22 cellular contexts compared by ENCODE assay signal in the genomic region with DNA sequence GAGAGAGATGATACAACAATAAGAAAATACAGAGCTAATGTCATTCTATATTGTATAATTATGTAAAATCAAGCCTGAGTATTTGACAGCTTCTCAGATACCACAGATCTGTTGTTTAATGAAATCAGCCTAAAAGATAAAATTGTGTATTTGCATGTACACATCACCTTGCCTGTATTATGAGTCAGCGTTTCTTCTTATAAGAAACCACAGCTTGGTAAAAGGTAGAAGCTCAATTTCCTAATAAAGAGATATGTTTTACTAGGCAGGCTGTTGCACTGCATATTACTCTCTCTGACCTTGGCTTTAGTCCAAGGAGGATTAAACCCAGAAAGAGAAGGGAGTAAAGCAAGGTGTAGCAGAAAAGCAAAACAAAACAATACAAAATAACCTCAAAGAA.
DNase-seq lines count a peak whose midpoint lies in the region; ATAC-seq, FAIRE-seq and TF ChIP-seq lines count a peak whose summit lies in the region.
"Had no signal": no experiment of that assay in that cellular context is flagged by ENCODE, and none has a peak within 500 bp of the region (broad histone marks: within the 10 kb centered on the region; RNA-seq: fewer than 3 reads in every experiment).

No MANE protein-coding gene starts in this region.

- H3K4me2 ChIP-seq in HepG2 (ENCODE audit: low read depth, low read length) (no peak overlapping the region), neuronal stem cell (ENCODE audit: insufficient read depth, low read length, poor library complexity, severe bottlenecking) (no peak overlapping the region)
- H3K4me2 ChIP-seq: KMS-11 had no signal

- H3K36me3 ChIP-seq in HepG2 (replicated peaks in 1 of 2; ENCODE audit: control insufficient read depth in 1 of 2, insufficient read depth in 2 of 2, low read length in 2 of 2) = no peaks in the 10 kb centered on the region
- no peaks in the 10 kb centered on the region for H3K36me3 ChIP-seq in right lobe of liver
- H3K36me3 ChIP-seq in small intestine (ENCODE audit: control insufficient read depth in 2 of 2, insufficient read depth in 2 of 2, low read length in 2 of 2) = no peaks in the 10 kb centered on the region
- no peaks in the 10 kb centered on the region for H3K36me3 ChIP-seq in neuronal stem cell (replicated peaks in 1 of 2; ENCODE audit: control insufficient read depth in 2 of 2, insufficient read depth in 2 of 2, low read length in 2 of 2)

- H2BK15ac ChIP-seq in neuronal stem cell (ENCODE audit: low read length) = no peak overlapping the region

- H3K27me3 ChIP-seq in HepG2 (ENCODE audit: control insufficient read depth in 1 of 2, insufficient read depth in 2 of 2, low read length in 2 of 2) (no peaks in the 10 kb centered on the region), right lobe of liver (no peaks in the 10 kb centered on the region), small intestine (ENCODE audit: control insufficient read depth in 2 of 2, insufficient read depth in 2 of 2, low read length in 2 of 2) (no peaks in the 10 kb centered on the region), neuronal stem cell (ENCODE audit: control insufficient read depth in 3 of 3, insufficient read depth in 3 of 3, low read depth in 1 of 3, low read length in 3 of 3) (no peaks in the 10 kb centered on the region)

- H3K4me1 ChIP-seq in HepG2 (ENCODE audit: insufficient read depth, low read length) = peaks cover 37% of the 10 kb centered on the region
- H3K4me1 ChIP-seq in right lobe of liver = peaks cover 0 to 34% (median 7%) of the 10 kb centered on the region in 4 donors
- peaks cover 0 to 2% of the 10 kb centered on the region in 2 donors for H3K4me1 ChIP-seq in small intestine (ENCODE audit: control insufficient read depth in 2 of 2, insufficient read depth in 1 of 2, low read depth in 1 of 2, low read length in 1 of 2)
- no peaks in the 10 kb centered on the region for H3K4me1 ChIP-seq in neuronal stem cell (ENCODE audit: control insufficient read depth in 2 of 2, insufficient read depth in 1 of 2, low read depth in 1 of 2, low read length in 2 of 2)

- H2BK120ac ChIP-seq in neuronal stem cell (ENCODE audit: low read depth, low read length) = no peak overlapping the region

- no peak overlapping the region for H2BK5ac ChIP-seq in neuronal stem cell (ENCODE audit: low read length)

- H2AFZ ChIP-seq in HepG2 (ENCODE audit: low read length) = no peak overlapping the region
- H2AFZ ChIP-seq in neuronal stem cell (ENCODE audit: low read length) = no peak overlapping the region

- ATAC-seq in HepG2 = no peak
- no peak for ATAC-seq in right lobe of liver
- no peak for ATAC-seq in GM18868 (IDR thresholded peaks at IDR 0.05; ENCODE audit: unreplicated experiment)

- no peak overlapping the region for H3K14ac ChIP-seq in neuronal stem cell (ENCODE audit: low read length)

- no peak overlapping the region for H3K18ac ChIP-seq in neuronal stem cell (ENCODE audit: low read length)

- H3K4me3 ChIP-seq in HepG2 (replicated peaks in 1 of 3; ENCODE audit: insufficient read depth in 1 of 3, low read depth in 2 of 3, low read length in 3 of 3) = no peak overlapping the region
- H3K4me3 ChIP-seq in right lobe of liver = no peak overlapping the region
- H3K4me3 ChIP-seq in small intestine (ENCODE audit: low read depth in 1 of 2, low read length in 2 of 2) = no peak overlapping the region
- no peak overlapping the region for H3K4me3 ChIP-seq in neuronal stem cell (ENCODE audit: low read length in 2 of 2)
- H3K4me3 ChIP-seq: SK-N-MC had no signal

- H3K9me3 ChIP-seq in HepG2 (ENCODE audit: low read length) (no peaks in the 10 kb centered on the region), right lobe of liver (no peaks in the 10 kb centered on the region), small intestine (ENCODE audit: control insufficient read depth, low read depth) (no peaks in the 10 kb centered on the region), neuronal stem cell (replicated peaks in 1 of 2; ENCODE audit: control insufficient read depth in 2 of 2, insufficient read depth in 1 of 2, low read depth in 1 of 2, low read length in 2 of 2) (no peaks in the 10 kb centered on the region)

- H3K27ac ChIP-seq in HepG2 (ENCODE audit: extremely low read length, insufficient read depth, low read length) (no peak overlapping the region), right lobe of liver (no peak overlapping the region), small intestine (ENCODE audit: low read depth in 1 of 2, low read length in 1 of 2) (no peak overlapping the region), neuronal stem cell (replicated peaks; ENCODE audit: low read length) (no peak overlapping the region)
- H3K27ac ChIP-seq: C4-2B, KMS-11, SK-N-MC had no signal

- no TSS peak for BruUV-seq in HepG2 (replicated peaks; lab: Mats Ljungman, UMichigan)

- POLR2A ChIA-PET in HepG2 (lab: Yijun Ruan, JAX) = no interaction called here

- no peaks in the 10 kb centered on the region for H3K79me2 ChIP-seq in HepG2 (ENCODE audit: insufficient read depth, low read length)

- CTCF ChIA-PET in HepG2 (lab: Yijun Ruan, JAX; ENCODE audit: low intra/inter-chr PET ratio, low total read pairs) = no interaction called here

- in situ Hi-C loops in HepG2 (cut with HindIII; ENCODE audit: extremely low pct_ligation_motif_present, low pct_unique_long_range_greater_than_20kb) = no loop called here

- H3K9ac ChIP-seq in HepG2 (ENCODE audit: insufficient read depth, low read depth, low read length) = no peak overlapping the region
- H3K9ac ChIP-seq in neuronal stem cell (ENCODE audit: low read depth, low read length, poor library complexity) = no peak overlapping the region
- H3K9ac ChIP-seq: KMS-11 had no signal

- H4K8ac ChIP-seq in neuronal stem cell (ENCODE audit: low read depth, low read length) = no peak overlapping the region

- intact Hi-C loops in HepG2 (cut with micrococcal nuclease; ENCODE audit: unreplicated experiment) (no loop called here), right lobe of liver (cut with DNase I) (no loop called here)

- no peak overlapping the region for H3K23ac ChIP-seq in neuronal stem cell (ENCODE audit: low read depth, low read length, poor library complexity)

- no peaks in the 10 kb centered on the region for H4K20me1 ChIP-seq in HepG2 (ENCODE audit: insufficient read depth, low read length)

- WGBS in HepG2 (ENCODE audit: low lambda C conversion rate) = 89% methylated on average over 1 of the region's 1 CpG
- 69% methylated on average over 1 of the region's 1 CpG for WGBS in right lobe of liver (ENCODE audit: insufficient coverage, low coverage, low lambda C conversion rate, missing lambda C conversion rate)
- WGBS in small intestine, 3 donors = 10 to 58% (median 24%) methylated on average over 1 of the region's 1 CpG
- no CpG with 5 or more reads among the region's 1 CpG for WGBS in neuronal stem cell (ENCODE audit: extremely low coverage in 2 of 2, insufficient read length in 2 of 2, insufficient replicate concordance in 1 of 2), 2 donors

- H3K79me1 ChIP-seq in neuronal stem cell (ENCODE audit: low read depth, low read length) = no peaks in the 10 kb centered on the region

- H2BK12ac ChIP-seq in neuronal stem cell (ENCODE audit: low read length) = no peak overlapping the region

- FAIRE-seq in HepG2 (lab: Jason Lieb, UNC) = no peak
- no peak for FAIRE-seq in small intestine (lab: Jason Lieb, UNC)
- FAIRE-seq: GM12892, GM18507, H1 had no signal

- no peak overlapping the region for H4K91ac ChIP-seq in neuronal stem cell (ENCODE audit: low read depth, low read length, poor library complexity)

- DNase-seq in HepG2 (ENCODE audit: low spot score) (no peak), right lobe of liver (no peak), M059J (ENCODE audit: low read depth) (peak; percentile 54), glomerular visceral epithelial cell (ENCODE audit: extremely low spot score) (peak; percentile 22), small intestine (peak; percentile 33), NCI-H1694 treated with DMSO at 0.1 percent for 48 hours (lab: John Stamatoyannopoulos, UW) (no peak), neuronal stem cell (ENCODE audit: low spot score) (no peak)
- DNase-seq: AML-193; NCI-H1048; NCI-H1436 treated with DMSO at 0.1 percent for 48 hours; NCI-H2029 treated with DMSO at 0.1 percent for 48 hours; NCI-H510A treated with DMSO at 0.1 percent for 48 hours; NK-92 treated with Interleukin-12 subunit alpha and Interleukin-12 subunit beta, amount 100 ng/mL, for 24 hours; SHP77; T1000 had no signal

- no peak overlapping the region for H3K4ac ChIP-seq in neuronal stem cell (ENCODE audit: low read length)

- TF ChIP-seq CTCF in HepG2 (CRISPR knock-in tag; IDR thresholded peaks at IDR 0.05) (no peak), right lobe of liver (IDR thresholded peaks at IDR 0.05) (no peak)

- H2AK5ac ChIP-seq in neuronal stem cell (ENCODE audit: low read depth, low read length) = no peak overlapping the region

- no peak for TF ChIP-seq RAD21 in HepG2 (CRISPR knock-in tag; IDR thresholded peaks at IDR 0.05)

- no peak for TF ChIP-seq EP300 in HepG2 (IDR thresholded peaks at IDR 0.05; ENCODE audit: low read depth in 2 of 2, low read length in 2 of 2)
- no peak for TF ChIP-seq EP300 in HepG2 (CRISPR knock-in tag; IDR thresholded peaks at IDR 0.05; ENCODE audit: borderline replicate concordance)

- TF ChIP-seq POLR2A in HepG2 (IDR thresholded peaks at IDR 0.05; ENCODE audit: insufficient read depth in 1 of 2, low read depth in 2 of 2, low read length in 2 of 2) = no peak
- TF ChIP-seq POLR2A in right lobe of liver (IDR thresholded peaks at IDR 0.05) = no peak

TF ChIP-seq in HepG2, 621 proteins besides CTCF, POLR2A, EP300 and RAD21:
- peak; percentile 21; the same call in 1 of the 2 replicates for TF ChIP-seq NFE2L2 (IDR thresholded peaks at IDR 0.05; ENCODE audit: low read length)
- TF ChIP-seq ZMYM4 (CRISPR knock-in tag; IDR thresholded peaks at IDR 0.05) = no peak
- no peak for TF ChIP-seq KLF9 (CRISPR knock-in tag; IDR thresholded peaks at IDR 0.05; ENCODE audit: low read depth)
- peak; percentile 33; the same call in 1 of the 2 replicates for TF ChIP-seq MAFF (IDR thresholded peaks at IDR 0.05; ENCODE audit: low read depth, low read length)
- TF ChIP-seq MAFK (conservative IDR thresholded peaks at IDR 0.05 in 1 of 2, IDR thresholded peaks at IDR 0.05 in 1 of 2; ENCODE audit: low read length in 2 of 2) = peak; percentile 28 to 53; a peak in 2 of 4 replicates
TF ChIP-seq in HepG2: peak in this region for 3.

Comparison
In these comparisons a context has a peak if more than half of its experiments do, and no peak if none do; other contexts are left out.
1. DNase-seq: peak in M059J (single experiment), glomerular visceral epithelial cell (single experiment) and small intestine (single experiment); none in HepG2 (single experiment), right lobe of liver (0 of 3), NCI-H1694 treated with DMSO at 0.1 percent for 48 hours (single experiment) and neuronal stem cell (single experiment).